Comparison of ENCODE assay signal across 11 cellular contexts in genomic region chr19:35556846-35557538, GRCh38. TPM values are rescaled to one million over a fixed set of nuclear protein-coding genes. Genes with fewer than 3 reads are reported as not detected.
DNase-seq lines count a peak whose midpoint lies in the region; ATAC-seq, FAIRE-seq and TF ChIP-seq lines count a peak whose summit lies in the region.
"Had no signal": no experiment of that assay in that cellular context is flagged by ENCODE, and none has a peak within 500 bp of the region (broad histone marks: within the 10 kb centered on the region; RNA-seq: fewer than 3 reads in every experiment).

No MANE protein-coding gene starts in this region.

- FAIRE-seq in K562 (lab: Jason Lieb, UNC) = no peak

- H3K79me2 ChIP-seq in K562 (ENCODE audit: control insufficient read depth, insufficient read depth, low read length) = no peaks in the 10 kb centered on the region
- H3K79me2 ChIP-seq: parathyroid adenoma had no signal

- DNase-seq in 8988T = peak; percentile 23
- DNase-seq in CD4-positive, CD25-positive, alpha-beta regulatory T cell = no peak
- DNase-seq in K562 (ENCODE audit: extremely low read depth in 1 of 4, low spot score in 3 of 4) = no peak
- no peak for DNase-seq in mesothelial cell of epicardium (ENCODE audit: low spot score in 2 of 2, unreplicated experiment in 2 of 2)
- DNase-seq in Caco-2 = no peak
- no peak for DNase-seq in upper lobe of right lung
- no peak for DNase-seq in NCI-H69 (lab: John Stamatoyannopoulos, UW)
- DNase-seq in RPMI8226 = no peak
- DNase-seq: NCI-H1694 had no signal

- H3K9me3 ChIP-seq in CD4-positive, CD25-positive, alpha-beta regulatory T cell (ENCODE audit: control insufficient read depth in 2 of 2, low read length in 2 of 2) = no peaks in the 10 kb centered on the region
- no peaks in the 10 kb centered on the region; the same call in 1 of the 2 replicates for H3K9me3 ChIP-seq in K562 (replicated peaks; ENCODE audit: control insufficient read depth, insufficient read depth, low read depth, low read length)
- 0 out of 2 replicates have a peak, but pooled peaks cover 3% of the 10 kb centered on the region for H3K9me3 ChIP-seq in Caco-2
- H3K9me3 ChIP-seq in upper lobe of right lung = no peaks in the 10 kb centered on the region

- H4K20me1 ChIP-seq in K562 (replicated peaks; ENCODE audit: control insufficient read depth, insufficient read depth, low read length) = peaks cover 7% of the 10 kb centered on the region; the same call in 1 of the 2 replicates

- no peak overlapping the region for H3K27ac ChIP-seq in CD4-positive, CD25-positive, alpha-beta regulatory T cell (ENCODE audit: insufficient read depth, low read length, poor library complexity, severe bottlenecking)
- H3K27ac ChIP-seq in K562 (ENCODE audit: extremely low read depth, low read depth, low read length) (no peak overlapping the region), upper lobe of right lung (no peak overlapping the region)
- H3K27ac ChIP-seq: parathyroid adenoma had no signal

- peaks cover 0 to 20% (median 3%) of the 10 kb centered on the region in 4 donors for H3K4me1 Mint-ChIP-seq in CD4-positive, CD25-positive, alpha-beta regulatory T cell
- H3K4me1 Mint-ChIP-seq in mesothelial cell of epicardium (peaks cover 4% of the 10 kb centered on the region), Caco-2 (ENCODE audit: low read depth, unreplicated experiment) (no peaks in the 10 kb centered on the region)

- CTCF ChIA-PET in K562 (lab: Yijun Ruan, JAX; ENCODE audit: low intra/inter-chr PET ratio) = interaction anchor here (0.7 kb wide), 1 partner anchor 140 kb away, joined by 3 read pairs; no protein-coding TSS in a partner anchor
- CTCF ChIA-PET in Caco-2 (lab: Charles Lee) = interaction anchor here (0.5 to 2.0 kb wide), 3 partner anchors 62 to 412 kb away, joined by 3 to 15 read pairs (median 4); no protein-coding TSS in a partner anchor

- no peaks in the 10 kb centered on the region for H3K36me3 ChIP-seq in CD4-positive, CD25-positive, alpha-beta regulatory T cell (ENCODE audit: control insufficient read depth, insufficient read depth, low read length)
- H3K36me3 ChIP-seq in K562 (ENCODE audit: control insufficient read depth, insufficient read depth, low read length) = no peaks in the 10 kb centered on the region
- no peaks in the 10 kb centered on the region for H3K36me3 ChIP-seq in Caco-2 (ENCODE audit: control insufficient read depth, insufficient read depth, low read length)
- H3K36me3 ChIP-seq in upper lobe of right lung = no peaks in the 10 kb centered on the region

- no peak for ATAC-seq in CD4-positive, CD25-positive, alpha-beta regulatory T cell (ENCODE audit: low read depth in 2 of 2)
- ATAC-seq in K562 (no peak), upper lobe of right lung (no peak)

- H3K4me2 ChIP-seq in K562 (ENCODE audit: insufficient read depth, low read length) = peak overlapping the region; percentile 91

- peaks cover 16% of the 10 kb centered on the region for H3K27me3 Mint-ChIP-seq in CD4-positive, CD25-positive, alpha-beta regulatory T cell
- H3K27me3 Mint-ChIP-seq in mesothelial cell of epicardium (ENCODE audit: low read depth) (peaks cover 75% of the 10 kb centered on the region), Caco-2 (ENCODE audit: insufficient read depth, unreplicated experiment) (peaks cover 22% of the 10 kb centered on the region)

- intact Hi-C loops in K562 (cut with micrococcal nuclease) (loop anchor here (5.0 kb wide), 3 partner anchors 35 to 375 kb away; partner anchors contain the start of gene ETV2), Caco-2 (cut with micrococcal nuclease; ENCODE audit: unreplicated experiment) (no loop called here), upper lobe of right lung (cut with DNase I) (no loop called here)

- WGBS in K562 (ENCODE audit: insufficient coverage, low coverage, missing lambda C conversion rate) = 84% methylated on average over 16 of the region's 16 CpGs

- in situ Hi-C loops in K562 (cut with MboI) = no loop called here

- POLR2A ChIA-PET in K562 (lab: Yijun Ruan, JAX) (interaction anchor here (0.5 to 1.0 kb wide), 3 partner anchors 77 to 370 kb away, joined by 3 read pairs; no protein-coding TSS in a partner anchor), Caco-2 (lab: Charles Lee) (no interaction called here)

- H3K9me1 ChIP-seq in K562 (ENCODE audit: control insufficient read depth, insufficient read depth, low read length) = peaks cover 3% of the 10 kb centered on the region

- BruUV-seq in K562 (replicated peaks; lab: Mats Ljungman, UMichigan) (no TSS peak), Caco-2 (replicated peaks; lab: Mats Ljungman, UMichigan) (no TSS peak)

- peak overlapping the region in 1 of 2 experiments; percentile 80; a peak in 3 of 4 replicates for H3K9ac ChIP-seq in K562 (ENCODE audit: insufficient read depth in 1 of 2, low read depth in 2 of 2, low read length in 2 of 2)
- H3K9ac ChIP-seq: parathyroid adenoma had no signal

- no peak for TF ChIP-seq EP300 in K562 (IDR thresholded peaks at IDR 0.05; ENCODE audit: low read length)

- H3K27ac Mint-ChIP-seq in CD4-positive, CD25-positive, alpha-beta regulatory T cell = no peak overlapping the region
- H3K27ac Mint-ChIP-seq in mesothelial cell of epicardium (no peak overlapping the region), Caco-2 (ENCODE audit: unreplicated experiment) (no peak overlapping the region)

- TF ChIP-seq CTCF in K562 (IDR thresholded peaks at IDR 0.05 in 2 of 3, conservative IDR thresholded peaks at IDR 0.05 in 1 of 3; ENCODE audit: insufficient read depth in 2 of 3, low read depth in 1 of 3, low read length in 3 of 3) (no peak), mesothelial cell of epicardium (IDR thresholded peaks at IDR 0.05; ENCODE audit: unreplicated experiment) (no peak), Caco-2 (IDR thresholded peaks at IDR 0.05; ENCODE audit: insufficient read depth in 1 of 2, low read depth in 1 of 2, low read length in 1 of 2, severe bottlenecking in 1 of 2, unreplicated experiment in 1 of 2) (no peak), upper lobe of right lung (IDR thresholded peaks at IDR 0.05) (no peak)

- H3K4me3 Mint-ChIP-seq in CD4-positive, CD25-positive, alpha-beta regulatory T cell = peak overlapping the region in 3 of 4 donors; percentile 8 to 68 (median 58)
- peak overlapping the region; percentile 50 for H3K4me3 Mint-ChIP-seq in mesothelial cell of epicardium
- H3K4me3 Mint-ChIP-seq in Caco-2 (ENCODE audit: unreplicated experiment) = no peak overlapping the region

- TF ChIP-seq POLR2A in K562 (conservative IDR thresholded peaks at IDR 0.05) = no peak

- no peaks in the 10 kb centered on the region for H3K27me3 ChIP-seq in CD4-positive, CD25-positive, alpha-beta regulatory T cell (ENCODE audit: control insufficient read depth, insufficient read depth, low read length)
- H3K27me3 ChIP-seq in K562 (ENCODE audit: control insufficient read depth in 2 of 2, insufficient read depth in 2 of 2, low read length in 2 of 2) (peaks cover 23 to 44% of the 10 kb centered on the region in 2 experiments; a peak in 4 of 5 replicates), Caco-2 (replicated peaks; ENCODE audit: control insufficient read depth, insufficient read depth, low read length) (no peaks in the 10 kb centered on the region), upper lobe of right lung (peaks cover 17% of the 10 kb centered on the region)

- H2AFZ ChIP-seq in K562 (ENCODE audit: low read depth, low read length) = peak overlapping the region; percentile 85

- no peak for TF ChIP-seq RAD21 in K562 (CRISPR knock-in tag; conservative IDR thresholded peaks at IDR 0.05 in 1 of 2, IDR thresholded peaks at IDR 0.05 in 1 of 2)

- no peak overlapping the region for H3K4me3 ChIP-seq in CD4-positive, CD25-positive, alpha-beta regulatory T cell (ENCODE audit: low read depth, low read length)
- H3K4me3 ChIP-seq in K562 = no peak overlapping the region
- no peak overlapping the region for H3K4me3 ChIP-seq in Caco-2 (ENCODE audit: low read depth, low read length)
- no peak overlapping the region for H3K4me3 ChIP-seq in upper lobe of right lung

- H3K36me3 Mint-ChIP-seq in CD4-positive, CD25-positive, alpha-beta regulatory T cell = no peaks in the 10 kb centered on the region
- H3K36me3 Mint-ChIP-seq in mesothelial cell of epicardium = no peaks in the 10 kb centered on the region
- H3K36me3 Mint-ChIP-seq in Caco-2 (ENCODE audit: insufficient read depth, unreplicated experiment) = peaks cover 5% of the 10 kb centered on the region

- peaks cover 0 to 1% (median 0%) of the 10 kb centered on the region in 7 donors for H3K9me3 Mint-ChIP-seq in CD4-positive, CD25-positive, alpha-beta regulatory T cell
- no peaks in the 10 kb centered on the region for H3K9me3 Mint-ChIP-seq in mesothelial cell of epicardium
- no peaks in the 10 kb centered on the region for H3K9me3 Mint-ChIP-seq in Caco-2 (ENCODE audit: unreplicated experiment)

- H3K4me1 ChIP-seq in CD4-positive, CD25-positive, alpha-beta regulatory T cell (ENCODE audit: control insufficient read depth, insufficient read depth, low read length, poor library complexity, severe bottlenecking) = peaks cover 15% of the 10 kb centered on the region
- peaks cover 4 to 46% of the 10 kb centered on the region in 2 experiments; a peak in 3 of 5 replicates for H3K4me1 ChIP-seq in K562 (replicated peaks in 1 of 2; ENCODE audit: control insufficient read depth in 2 of 2, insufficient read depth in 2 of 2, low read length in 2 of 2)
- 0 out of 2 replicates have a peak, but pooled peaks cover 5% of the 10 kb centered on the region for H3K4me1 ChIP-seq in Caco-2
- H3K4me1 ChIP-seq in upper lobe of right lung = peaks cover 6% of the 10 kb centered on the region
- H3K4me1 ChIP-seq: parathyroid adenoma had no signal

RNA-seq across cellular contexts. Expression of gene ATP4A, which starts 6.5 kb away (rescaled TPM):
- not detected for total RNA-seq in CD4-positive, CD25-positive, alpha-beta regulatory T cell
- not detected for polyA plus RNA-seq in CD4-positive, CD25-positive, alpha-beta regulatory T cell
- total RNA-seq in K562 (2011; cell fraction: chromatin; rRNA removed; ENCODE audit: low replicate concordance) = 0.30 TPM in 1 of 2 replicates, not detected in the other
- 0.39 and 0.50 TPM in 2 replicates for total RNA-seq in K562 (2011; cell fraction: nucleolus; rRNA removed)
- 0.22 TPM in 1 of 2 replicates, not detected in the other for total RNA-seq in K562 (2011; cell fraction: nucleoplasm; rRNA removed)
- not detected in 2 replicates for total RNA-seq in K562 (2014; rRNA removed)
- total RNA-seq in K562 (2014; rRNA removed; fragmentation: Illumina TruSeq; extraction: Trizol) = not detected in 2 replicates
- not detected in 2 replicates for total RNA-seq in K562 (2015; rRNA removed; fragmentation: Illumina TruSeq; extraction: Trizol)
- total RNA-seq in K562 (2021) = not detected in 2 replicates
- polyA plus RNA-seq in K562 (2011; rRNA removed) = 0.12 and 0.15 TPM in 2 replicates
- polyA plus RNA-seq in K562 (2011; cell fraction: cytosol; rRNA removed) = 0.12 and 0.16 TPM in 2 replicates
- polyA plus RNA-seq in K562 (2011; cell fraction: nucleus; rRNA removed) = 0.38 and 0.51 TPM in 2 replicates
- polyA plus RNA-seq in K562 (2012) = 0.08 and 0.19 TPM in 2 replicates
- polyA plus RNA-seq in K562 (2014; fragmentation: Illumina TruSeq; extraction: Trizol) = not detected in 2 replicates
- not detected for polyA plus RNA-seq in K562 (2014; fragmentation: Nextera tagmentation; extraction: Ambion mirVana)
- not detected in 2 replicates for polyA plus RNA-seq in K562 (2014; rRNA removed)
- not detected in 2 replicates for polyA minus RNA-seq in K562 (2011; rRNA and poly(A)+ RNA removed)
- polyA minus RNA-seq in K562 (2011; cell fraction: cytosol; rRNA and poly(A)+ RNA removed) = not detected in 2 replicates
- polyA minus RNA-seq in K562 (2011; cell fraction: nucleus; rRNA and poly(A)+ RNA removed) = not detected in 2 replicates
- 0.11 to 0.22 TPM (median 0.16 TPM) in 3 replicates for total RNA-seq in mesothelial cell of epicardium
- total RNA-seq in Caco-2 (2022) = not detected in 2 replicates
- not detected for total RNA-seq in upper lobe of right lung
- total RNA-seq: left lobe of liver had no signal

RNA-seq across cellular contexts. Expression of gene TMEM147, which starts 11.6 kb away (rescaled TPM):
- 37.1 TPM for total RNA-seq in CD4-positive, CD25-positive, alpha-beta regulatory T cell
- 100 to 1,000 TPM; 155 to 179 (median 160) TPM for polyA plus RNA-seq in CD4-positive, CD25-positive, alpha-beta regulatory T cell
- 68.3 and 181 TPM in 2 replicates for total RNA-seq in K562 (2011; cell fraction: chromatin; rRNA removed; ENCODE audit: low replicate concordance)
- total RNA-seq in K562 (2011; cell fraction: nucleolus; rRNA removed) = 322 and 336 TPM in 2 replicates
- 256 and 280 TPM in 2 replicates for total RNA-seq in K562 (2011; cell fraction: nucleoplasm; rRNA removed)
- total RNA-seq in K562 (2014; rRNA removed) (161 and 202 TPM in 2 replicates), K562 (2014; rRNA removed; fragmentation: Illumina TruSeq; extraction: Trizol) (101 and 120 TPM in 2 replicates), K562 (2015; rRNA removed; fragmentation: Illumina TruSeq; extraction: Trizol) (124 and 134 TPM in 2 replicates), K562 (2021) (142 and 162 TPM in 2 replicates), mesothelial cell of epicardium (82.2 to 82.7 TPM (median 82.3 TPM) in 3 replicates), Caco-2 (2022) (126 and 140 TPM in 2 replicates), upper lobe of right lung (77.7 TPM)
- polyA plus RNA-seq in K562 (2011; rRNA removed) (189 and 205 TPM in 2 replicates), K562 (2014; fragmentation: Illumina TruSeq; extraction: Trizol) (156 and 158 TPM in 2 replicates), K562 (2014; fragmentation: Nextera tagmentation; extraction: Ambion mirVana) (10 to 100 TPM; 73.8 to 78.2 TPM), K562 (2014; rRNA removed) (194 and 231 TPM in 2 replicates)
- 306 and 458 TPM in 2 replicates for polyA plus RNA-seq in K562 (2011; cell fraction: cytosol; rRNA removed)
- polyA plus RNA-seq in K562 (2011; cell fraction: nucleus; rRNA removed) = 165 and 200 TPM in 2 replicates
- polyA plus RNA-seq in K562 (2012) = 129 and 174 TPM in 2 replicates
- polyA minus RNA-seq in K562 (2011; rRNA and poly(A)+ RNA removed) = 135 and 206 TPM in 2 replicates
- 70.2 and 86.0 TPM in 2 replicates for polyA minus RNA-seq in K562 (2011; cell fraction: cytosol; rRNA and poly(A)+ RNA removed)
- polyA minus RNA-seq in K562 (2011; cell fraction: nucleus; rRNA and poly(A)+ RNA removed) = 29.9 and 42.4 TPM in 2 replicates

RNA-seq across cellular contexts. Expression of gene GAPDHS, which starts 23.7 kb away (rescaled TPM):
- total RNA-seq in CD4-positive, CD25-positive, alpha-beta regulatory T cell = not detected
- not detected for polyA plus RNA-seq in CD4-positive, CD25-positive, alpha-beta regulatory T cell
- not detected in 2 replicates for total RNA-seq in K562 (2011; cell fraction: chromatin; rRNA removed; ENCODE audit: low replicate concordance)
- not detected in 2 replicates for total RNA-seq in K562 (2011; cell fraction: nucleolus; rRNA removed)
- not detected in 2 replicates for total RNA-seq in K562 (2011; cell fraction: nucleoplasm; rRNA removed)
- total RNA-seq in K562 (2014; rRNA removed) (not detected in 2 replicates), K562 (2014; rRNA removed; fragmentation: Illumina TruSeq; extraction: Trizol) (not detected in 2 replicates), K562 (2015; rRNA removed; fragmentation: Illumina TruSeq; extraction: Trizol) (not detected in 2 replicates), K562 (2021) (not detected in 2 replicates), mesothelial cell of epicardium (not detected in 3 replicates), Caco-2 (2022) (not detected in 2 replicates), upper lobe of right lung (not detected)
- polyA plus RNA-seq in K562 (2011; rRNA removed) (0.08 TPM in 1 of 2 replicates, not detected in the other), K562 (2014; fragmentation: Illumina TruSeq; extraction: Trizol) (not detected in 2 replicates), K562 (2014; fragmentation: Nextera tagmentation; extraction: Ambion mirVana) (not detected), K562 (2014; rRNA removed) (0.12 TPM in 1 of 2 replicates, not detected in the other)
- polyA plus RNA-seq in K562 (2011; cell fraction: cytosol; rRNA removed) = not detected in 2 replicates
- not detected in 2 replicates for polyA plus RNA-seq in K562 (2011; cell fraction: nucleus; rRNA removed)
- polyA plus RNA-seq in K562 (2012) = not detected in 2 replicates
- polyA minus RNA-seq in K562 (2011; rRNA and poly(A)+ RNA removed) = not detected in 2 replicates
- not detected in 2 replicates for polyA minus RNA-seq in K562 (2011; cell fraction: cytosol; rRNA and poly(A)+ RNA removed)
- polyA minus RNA-seq in K562 (2011; cell fraction: nucleus; rRNA and poly(A)+ RNA removed) = not detected in 2 replicates
- total RNA-seq: left lobe of liver had no signal

RNA-seq across cellular contexts. Expression of gene SBSN, which starts 28.9 kb away (rescaled TPM):
- total RNA-seq in CD4-positive, CD25-positive, alpha-beta regulatory T cell = not detected
- polyA plus RNA-seq in CD4-positive, CD25-positive, alpha-beta regulatory T cell = not detected
- not detected in 2 replicates for total RNA-seq in K562 (2011; cell fraction: chromatin; rRNA removed; ENCODE audit: low replicate concordance)
- total RNA-seq in K562 (2011; cell fraction: nucleolus; rRNA removed) = not detected in 2 replicates
- not detected in 2 replicates for total RNA-seq in K562 (2011; cell fraction: nucleoplasm; rRNA removed)
- 0.05 TPM in 1 of 2 replicates, not detected in the other for total RNA-seq in K562 (2014; rRNA removed)
- not detected in 2 replicates for total RNA-seq in K562 (2014; rRNA removed; fragmentation: Illumina TruSeq; extraction: Trizol)
- total RNA-seq in K562 (2015; rRNA removed; fragmentation: Illumina TruSeq; extraction: Trizol) = not detected in 2 replicates
- total RNA-seq in K562 (2021) = not detected in 2 replicates
- polyA plus RNA-seq in K562 (2011; rRNA removed) = not detected in 2 replicates
- polyA plus RNA-seq in K562 (2011; cell fraction: cytosol; rRNA removed) = not detected in 2 replicates
- not detected in 2 replicates for polyA plus RNA-seq in K562 (2011; cell fraction: nucleus; rRNA removed)
- polyA plus RNA-seq in K562 (2012) = not detected in 2 replicates
- polyA plus RNA-seq in K562 (2014; fragmentation: Illumina TruSeq; extraction: Trizol) = not detected in 2 replicates
- not detected for polyA plus RNA-seq in K562 (2014; fragmentation: Nextera tagmentation; extraction: Ambion mirVana)
- polyA plus RNA-seq in K562 (2014; rRNA removed) = not detected in 2 replicates
- not detected in 2 replicates for polyA minus RNA-seq in K562 (2011; rRNA and poly(A)+ RNA removed)
- not detected in 2 replicates for polyA minus RNA-seq in K562 (2011; cell fraction: cytosol; rRNA and poly(A)+ RNA removed)
- not detected in 2 replicates for polyA minus RNA-seq in K562 (2011; cell fraction: nucleus; rRNA and poly(A)+ RNA removed)
- 0.32 to 0.49 TPM (median 0.47 TPM) in 3 replicates for total RNA-seq in mesothelial cell of epicardium
- total RNA-seq in Caco-2 (2022) = not detected in 2 replicates
- total RNA-seq in upper lobe of right lung = not detected
- total RNA-seq: left lobe of liver had no signal

RNA-seq across cellular contexts. Expression of gene PMIS2, which starts 29.0 kb away (rescaled TPM):
- total RNA-seq in CD4-positive, CD25-positive, alpha-beta regulatory T cell = not detected
- not detected for polyA plus RNA-seq in CD4-positive, CD25-positive, alpha-beta regulatory T cell
- not detected in 2 replicates for total RNA-seq in K562 (2011; cell fraction: chromatin; rRNA removed; ENCODE audit: low replicate concordance)
- not detected in 2 replicates for total RNA-seq in K562 (2011; cell fraction: nucleolus; rRNA removed)
- not detected in 2 replicates for total RNA-seq in K562 (2011; cell fraction: nucleoplasm; rRNA removed)
- total RNA-seq in K562 (2014; rRNA removed) (not detected in 2 replicates), K562 (2014; rRNA removed; fragmentation: Illumina TruSeq; extraction: Trizol) (not detected in 2 replicates), K562 (2015; rRNA removed; fragmentation: Illumina TruSeq; extraction: Trizol) (not detected in 2 replicates), K562 (2021) (not detected in 2 replicates), mesothelial cell of epicardium (not detected in 3 replicates), Caco-2 (2022) (not detected in 2 replicates), upper lobe of right lung (not detected)
- polyA plus RNA-seq in K562 (2011; rRNA removed) (not detected in 2 replicates), K562 (2014; fragmentation: Illumina TruSeq; extraction: Trizol) (not detected in 2 replicates), K562 (2014; fragmentation: Nextera tagmentation; extraction: Ambion mirVana) (not detected), K562 (2014; rRNA removed) (not detected in 2 replicates)
- polyA plus RNA-seq in K562 (2011; cell fraction: cytosol; rRNA removed) = not detected in 2 replicates
- polyA plus RNA-seq in K562 (2011; cell fraction: nucleus; rRNA removed) = not detected in 2 replicates
- polyA plus RNA-seq in K562 (2012) = not detected in 2 replicates
- not detected in 2 replicates for polyA minus RNA-seq in K562 (2011; rRNA and poly(A)+ RNA removed)
- polyA minus RNA-seq in K562 (2011; cell fraction: cytosol; rRNA and poly(A)+ RNA removed) = not detected in 2 replicates
- not detected in 2 replicates for polyA minus RNA-seq in K562 (2011; cell fraction: nucleus; rRNA and poly(A)+ RNA removed)
- total RNA-seq: left lobe of liver had no signal
